In genomic region chr5:104187656-104188055, GRCh38 we compare ENCODE assay signal across 28 cellular contexts.
"Had no signal": no experiment of that assay in that cellular context is flagged by ENCODE, and none has a peak within 500 bp of the region (broad histone marks: within the 10 kb centered on the region; RNA-seq: fewer than 3 reads in every experiment).

No MANE protein-coding gene starts in this region.

- H3K27ac Mint-ChIP-seq: natural killer cell; nephron; neural progenitor cell; progenitor cell of endocrine pancreas; stimulated activated memory B cell treated with anti-CD40 and anti-IgM and Interleukin-4, amounts not matched to agents 10 μg/mL and 1 μg/mL and 100 μg/mL, for 72 hours; stimulated activated naive CD8-positive, alpha-beta T cell treated with anti-CD3 and anti-CD28 coated beads, Interleukin-15, amount 100 ng/mL, for 72 hours; type B pancreatic cell had no signal

- H3K4me3 Mint-ChIP-seq: natural killer cell; nephron; neural progenitor cell; stimulated activated memory B cell treated with anti-CD40 and anti-IgM and Interleukin-4, amounts not matched to agents 10 μg/mL and 1 μg/mL and 100 μg/mL, for 72 hours; stimulated activated naive CD8-positive, alpha-beta T cell treated with anti-CD3 and anti-CD28 coated beads, Interleukin-15, amount 100 ng/mL, for 72 hours; type B pancreatic cell had no signal

- H3K4me1 Mint-ChIP-seq: natural killer cell; nephron; neural progenitor cell; stimulated activated memory B cell treated with anti-CD40 and anti-IgM and Interleukin-4, amounts not matched to agents 10 μg/mL and 1 μg/mL and 100 μg/mL, for 72 hours; stimulated activated naive CD8-positive, alpha-beta T cell treated with anti-CD3 and anti-CD28 coated beads, Interleukin-15, amount 100 ng/mL, for 72 hours had no signal

- H3K27me3 Mint-ChIP-seq: progenitor cell of endocrine pancreas; stimulated activated memory B cell treated with anti-CD40 and anti-IgM and Interleukin-4, amounts not matched to agents 10 μg/mL and 1 μg/mL and 100 μg/mL, for 72 hours; stimulated activated naive CD8-positive, alpha-beta T cell treated with anti-CD3 and anti-CD28 coated beads, Interleukin-15, amount 100 ng/mL, for 72 hours; type B pancreatic cell had no signal

- H3K36me3 Mint-ChIP-seq: natural killer cell; neural progenitor cell; stimulated activated memory B cell treated with anti-CD40 and anti-IgM and Interleukin-4, amounts not matched to agents 10 μg/mL and 1 μg/mL and 100 μg/mL, for 72 hours; type B pancreatic cell had no signal

- DNase-seq: natural killer cell; occipital lobe; ovary; posterior cingulate gyrus; psoas muscle; right lobe of liver; sigmoid colon; spleen; stimulated activated CD4-positive, alpha-beta T cell treated with anti-CD3 and anti-CD28 coated beads, Interleukin-12 subunit alpha, Interleukin-12 subunit beta, amount 100 ng/mL, for 4 hours; stimulated activated CD4-positive, alpha-beta T cell treated with anti-CD3 and anti-CD28 coated beads, Interleukin-1b, Interleukin-23, amount 100 ng/mL, for 48 hours; stimulated activated CD4-positive, alpha-beta T cell treated with anti-CD3 and anti-CD28 coated beads, Interleukin-4, amount 100 ng/mL, for 1 hour; stimulated activated CD4-positive, alpha-beta T cell treated with anti-CD3 and anti-CD28 coated beads, Interleukin-4, amount 100 ng/mL, for 4 hours; stimulated activated CD8-positive, alpha-beta memory T cell treated with anti-CD3 and anti-CD28 coated beads, Interleukin-4, amount 100 ng/mL, for 48 hours; stimulated activated naive CD4-positive, alpha-beta T cell; stimulated activated naive CD8-positive, alpha-beta T cell treated with anti-CD3 and anti-CD28 coated beads, Interleukin-15, amount 100 ng/mL, for 72 hours; stimulated activated naive CD8-positive, alpha-beta T cell treated with anti-CD3 and anti-CD28 coated beads, Interleukin-15, Interleukin-2, amounts not matched to agents 100 U/mL and 50 U/mL, for 24 hours; substantia nigra; testis; tibial artery; transverse colon; upper lobe of right lung; uterus had no signal

- ATAC-seq: psoas muscle; right cardiac atrium; right lobe of liver; stimulated activated memory B cell treated with anti-CD40 and anti-IgM and Interleukin-4, amounts not matched to agents 10 μg/mL and 1 μg/mL and 100 μg/mL, for 72 hours; stimulated activated naive CD8-positive, alpha-beta T cell treated with anti-CD3 and anti-CD28 coated beads, Interleukin-15, amount 100 ng/mL, for 72 hours; stimulated activated naive CD8-positive, alpha-beta T cell treated with anti-CD3 and anti-CD28 coated beads, Interleukin-15, Interleukin-2, amounts not matched to agents 100 U/mL and 50 U/mL, for 24 hours; upper lobe of right lung had no signal
